1 cellular context compared by ENCODE assay signal in genomic region chr3:141482250-141482937, GRCh38.
TF ChIP-seq lines count a peak whose summit lies in the region.

No MANE protein-coding gene starts in this region.

TF ChIP-seq in A549, 52 proteins besides CTCF, POLR2A, EP300 and RAD21 (continued from another document):
- no peak for TF ChIP-seq HOXB5 (CRISPR knock-in tag; IDR thresholded peaks at IDR 0.05)
- no peak for TF ChIP-seq HOXB13 (CRISPR knock-in tag; IDR thresholded peaks at IDR 0.05; ENCODE audit: low read depth)
- no peak for TF ChIP-seq KDM1A (IDR thresholded peaks at IDR 0.05; ENCODE audit: low read depth)
- TF ChIP-seq TFCP2L1 (CRISPR knock-in tag; IDR thresholded peaks at IDR 0.05), result no peak
- TF ChIP-seq MYC (IDR thresholded peaks at IDR 0.05; ENCODE audit: borderline replicate concordance, low read length), result no peak
- no peak for TF ChIP-seq KDM5A (IDR thresholded peaks at IDR 0.05)
- TF ChIP-seq MAX (IDR thresholded peaks at IDR 0.05), result peak; percentile 37; the same call in 1 of the 2 replicates
- TF ChIP-seq REST (IDR thresholded peaks at IDR 0.05), result no peak
- peak; percentile 64; the same call in 1 of the 2 replicates for TF ChIP-seq HES2 (IDR thresholded peaks at IDR 0.05)
- TF ChIP-seq ZC3H11A (IDR thresholded peaks at IDR 0.05), result no peak
- no peak for TF ChIP-seq NFE2L2 (conservative IDR thresholded peaks at IDR 0.05; ENCODE audit: low read length)
- TF ChIP-seq ATOH8 (CRISPR knock-in tag; IDR thresholded peaks at IDR 0.05; ENCODE audit: low read depth), result no peak
- TF ChIP-seq HMGXB4 (CRISPR knock-in tag; IDR thresholded peaks at IDR 0.05; ENCODE audit: borderline replicate concordance), result no peak
- TF ChIP-seq NPAS2 (CRISPR knock-in tag; IDR thresholded peaks at IDR 0.05; ENCODE audit: borderline replicate concordance), result no peak
- TF ChIP-seq BCL3 (IDR thresholded peaks at IDR 0.05), result no peak
- TF ChIP-seq HDAC2 (IDR thresholded peaks at IDR 0.05), result no peak
- no peak for TF ChIP-seq FOSB (CRISPR knock-in tag; IDR thresholded peaks at IDR 0.05)
- no peak for TF ChIP-seq CBX2 (IDR thresholded peaks at IDR 0.05; ENCODE audit: borderline replicate concordance, low read depth)
- no peak for TF ChIP-seq RFX5 (IDR thresholded peaks at IDR 0.05)
- no peak for TF ChIP-seq POLR2AphosphoS2 (conservative IDR thresholded peaks at IDR 0.05; ENCODE audit: low read length)
- TF ChIP-seq EHF (CRISPR knock-in tag; IDR thresholded peaks at IDR 0.05), result no peak
- no peak for TF ChIP-seq PHF8 (IDR thresholded peaks at IDR 0.05; ENCODE audit: borderline replicate concordance, low read depth)
- no peak for TF ChIP-seq FOXS1 (CRISPR knock-in tag; IDR thresholded peaks at IDR 0.05)
- peak; percentile 80 for TF ChIP-seq JUNB (IDR thresholded peaks at IDR 0.05)
- TF ChIP-seq CEBPB (IDR thresholded peaks at IDR 0.05), result peak; percentile 86 to 95
- no peak for TF ChIP-seq ZSCAN20 (CRISPR knock-in tag; IDR thresholded peaks at IDR 0.05)
- no peak for TF ChIP-seq CHD2 (IDR thresholded peaks at IDR 0.05; ENCODE audit: low read length, partially characterized antibody)
- TF ChIP-seq ESRRA (IDR thresholded peaks at IDR 0.05; ENCODE audit: borderline replicate concordance, low read length), result no peak
- TF ChIP-seq RCOR1 (IDR thresholded peaks at IDR 0.05; ENCODE audit: low read depth, low read length), result peak; percentile 45; the same call in 1 of the 2 replicates
- TF ChIP-seq SREBF2 (IDR thresholded peaks at IDR 0.05), result no peak
- no peak for TF ChIP-seq RARB (CRISPR knock-in tag; IDR thresholded peaks at IDR 0.05)
- no peak for TF ChIP-seq ZFP36 (IDR thresholded peaks at IDR 0.05; ENCODE audit: borderline replicate concordance, partially characterized antibody)
- no peak for TF ChIP-seq ELK1 (IDR thresholded peaks at IDR 0.05; ENCODE audit: low read depth, low read length)
- TF ChIP-seq HOXA7 (CRISPR knock-in tag; IDR thresholded peaks at IDR 0.05), result no peak
- no peak for TF ChIP-seq ZNF302 (CRISPR knock-in tag; IDR thresholded peaks at IDR 0.05)
- TF ChIP-seq FOSL2 (IDR thresholded peaks at IDR 0.05), result peak; percentile 73
- peak; percentile 93 for TF ChIP-seq FOSL2 (CRISPR knock-in tag; IDR thresholded peaks at IDR 0.05)
- TF ChIP-seq PBX3 (IDR thresholded peaks at IDR 0.05), result peak; percentile 72
- no peak for TF ChIP-seq CBX8 (IDR thresholded peaks at IDR 0.05)
- TF ChIP-seq NR3C1 (IDR thresholded peaks at IDR 0.05), result no peak
- TF ChIP-seq GATA3 (IDR thresholded peaks at IDR 0.05; ENCODE audit: borderline replicate concordance), result peak; percentile 90
- no peak for TF ChIP-seq HEYL (CRISPR knock-in tag; IDR thresholded peaks at IDR 0.05)
- TF ChIP-seq MAFK (IDR thresholded peaks at IDR 0.05; ENCODE audit: partially characterized antibody), result no peak
- TF ChIP-seq CHD4 (IDR thresholded peaks at IDR 0.05; ENCODE audit: borderline replicate concordance), result no peak
- no peak for TF ChIP-seq TP53 (CRISPR knock-in tag; IDR thresholded peaks at IDR 0.05)
- no peak; the same call in 2 of the 3 replicates for TF ChIP-seq SMC3 (IDR thresholded peaks at IDR 0.05)
